26 cellular contexts compared by ENCODE assay signal in genomic region chr7:67604461-67605386, GRCh38.
"Had no signal": no experiment of that assay in that cellular context is flagged by ENCODE, and none has a peak within 500 bp of the region (broad histone marks: within the 10 kb centered on the region; RNA-seq: fewer than 3 reads in every experiment).

No MANE protein-coding gene starts in this region.

- H3K4me3 Mint-ChIP-seq: activated CD4-positive, alpha-beta T cell treated with anti-CD3 and anti-CD28 coated beads, Interleukin-2, amount 10 ng/mL, durations not matched to agents 7 days and 5 days; activated CD8-positive, alpha-beta T cell treated with anti-CD3 and anti-CD28 coated beads, Interleukin-2, amount 10 ng/mL, durations not matched to agents 7 days and 5 days; activated naive CD4-positive, alpha-beta T cell treated with anti-CD3 and anti-CD28 coated beads, Interleukin-2, amount 50 U/mL, for 24 hours; central memory CD8-positive, alpha-beta T cell; effector memory CD8-positive, alpha-beta T cell; natural killer cell; T-cell; T-helper 2 cell treated with Interferon-gamma antibody and Interleukin-4, amounts not matched to agents 5 μg/mL and 100 μg/mL, for 36 hours had no signal

- H3K4me1 ChIP-seq: colonic mucosa, esophagus squamous epithelium, gastrocnemius medialis, psoas muscle, right atrium auricular region, upper lobe of right lung had no signal

- DNase-seq: activated CD4-positive, alpha-beta T cell treated with anti-CD3 and anti-CD28 coated beads, Interleukin-2, amount 10 ng/mL, durations not matched to agents 7 days and 5 days; activated CD4-positive, CD25-positive, alpha-beta regulatory T cell treated with anti-CD3 and anti-CD28 coated beads, Interleukin-2, amount 50 U/mL, for 72 hours; activated CD8-positive, alpha-beta T cell treated with anti-CD3 and anti-CD28 coated beads, Interleukin-2, amount 10 ng/mL, durations not matched to agents 7 days and 5 days; activated gamma-delta T cell treated with Interleukin-2 at 50 U/mL for 16 hours; activated T-cell treated with anti-CD3 and anti-CD28 coated beads, Interleukin-2, amount 50 U/mL, for 1 hour; aorta; brain microvascular endothelial cell; colonic mucosa; dorsolateral prefrontal cortex; effector memory CD8-positive, alpha-beta T cell; esophagus squamous epithelium; gastrocnemius medialis; heart right ventricle; islet precursor cell; natural killer cell; psoas muscle; spleen; stimulated activated CD4-positive, alpha-beta T cell treated with anti-CD3 and anti-CD28 coated beads, Interleukin-4, amount 100 ng/mL, for 24 hours; stimulated activated naive CD8-positive, alpha-beta T cell treated with anti-CD3 and anti-CD28 coated beads, Interleukin-15, Interleukin-2, amounts not matched to agents 100 U/mL and 50 U/mL, for 24 hours; T-cell; upper lobe of right lung; WERI-Rb-1 had no signal

- H3K4me1 Mint-ChIP-seq: activated CD4-positive, alpha-beta T cell treated with anti-CD3 and anti-CD28 coated beads, Interleukin-2, amount 10 ng/mL, durations not matched to agents 7 days and 5 days; activated naive CD4-positive, alpha-beta T cell treated with anti-CD3 and anti-CD28 coated beads, Interleukin-2, amount 50 U/mL, for 24 hours; central memory CD8-positive, alpha-beta T cell; natural killer cell; T-cell had no signal

- H3K4me3 ChIP-seq: colonic mucosa, dorsolateral prefrontal cortex, esophagus squamous epithelium, gastrocnemius medialis, heart right ventricle, psoas muscle, right atrium auricular region, spleen, upper lobe of right lung had no signal

- H3K27ac Mint-ChIP-seq: activated CD4-positive, alpha-beta T cell treated with anti-CD3 and anti-CD28 coated beads, Interleukin-2, amount 10 ng/mL, durations not matched to agents 7 days and 5 days; activated CD8-positive, alpha-beta T cell treated with anti-CD3 and anti-CD28 coated beads, Interleukin-2, amount 10 ng/mL, durations not matched to agents 7 days and 5 days; activated naive CD4-positive, alpha-beta T cell treated with anti-CD3 and anti-CD28 coated beads, Interleukin-2, amount 50 U/mL, for 24 hours; effector memory CD8-positive, alpha-beta T cell; natural killer cell; T-cell; T-helper 2 cell treated with Interferon-gamma antibody and Interleukin-4, amounts not matched to agents 5 μg/mL and 100 μg/mL, for 36 hours had no signal

- H3K9me3 ChIP-seq: colonic mucosa, gastrocnemius medialis, psoas muscle, upper lobe of right lung had no signal

- H3K36me3 Mint-ChIP-seq: activated naive CD4-positive, alpha-beta T cell treated with anti-CD3 and anti-CD28 coated beads, Interleukin-2, amount 50 U/mL, for 24 hours; natural killer cell; T-cell had no signal

- H3K27me3 ChIP-seq: brain microvascular endothelial cell, colonic mucosa, right atrium auricular region, upper lobe of right lung had no signal

- H3K27me3 Mint-ChIP-seq: activated CD4-positive, alpha-beta T cell treated with anti-CD3 and anti-CD28 coated beads, Interleukin-2, amount 10 ng/mL, durations not matched to agents 7 days and 5 days; central memory CD8-positive, alpha-beta T cell; effector memory CD8-positive, alpha-beta T cell; T-cell had no signal

- H3K36me3 ChIP-seq: brain microvascular endothelial cell, colonic mucosa, esophagus squamous epithelium, gastrocnemius medialis, heart right ventricle, right atrium auricular region, spleen, upper lobe of right lung, WERI-Rb-1 had no signal
